ENCODE assay signal across 8 cellular contexts in the genomic region with DNA sequence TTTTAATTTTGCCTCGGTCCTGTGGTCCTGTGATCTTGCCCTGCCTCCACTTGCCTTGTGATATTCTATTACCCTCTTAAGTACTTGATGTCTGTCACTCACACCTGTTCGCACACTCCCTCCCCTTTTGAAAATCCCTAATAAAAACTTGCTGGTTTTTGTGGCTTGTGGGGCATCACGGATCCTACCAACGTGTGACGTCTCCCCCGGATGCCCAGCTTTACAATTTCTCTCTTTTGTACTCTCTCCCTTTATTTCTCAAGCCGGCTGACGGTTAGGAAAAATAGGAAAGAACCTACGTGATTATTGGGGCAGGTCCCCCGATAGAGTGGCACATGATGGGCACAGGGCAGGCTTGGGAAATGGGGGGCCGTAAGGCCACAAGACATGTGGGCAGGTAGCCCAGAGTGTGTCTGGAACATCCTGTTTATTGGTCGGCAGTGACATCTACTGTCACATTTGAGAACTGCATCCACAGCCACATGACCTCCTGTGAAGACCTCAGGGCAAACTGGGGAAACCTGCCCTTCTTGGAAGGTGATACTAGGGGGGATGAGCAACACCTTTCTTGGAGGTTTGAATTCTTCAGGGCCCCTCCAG. TPM values are rescaled to one million over a fixed set of nuclear protein-coding genes. Genes with fewer than 3 reads are reported as not detected.
DNase-seq lines count a peak whose midpoint lies in the region; ATAC-seq and TF ChIP-seq lines count a peak whose summit lies in the region.
"Not testable (repeated sequence)": the region's sequence is repeated elsewhere in the genome, so short reads cannot be mapped to it uniquely, and the experiment has no call there.

No MANE protein-coding gene starts in this region.

- 19 to 28% methylated on average over 12 of the region's 12 CpGs for WGBS in body of pancreas, 2 donors

- peak; percentile 70 to 95 (median 86) for TF ChIP-seq CTCF in body of pancreas (IDR thresholded peaks at IDR 0.05)
- TF ChIP-seq CTCF in omental fat pad (IDR thresholded peaks at IDR 0.05) = peak in 1 of 3 donors; percentile 65

- peak; percentile 50 for DNase-seq in Caki2 (ENCODE audit: low read depth)
- DNase-seq in HT-29 (ENCODE audit: low spot score) = peak; percentile 71
- peak; percentile 79 for DNase-seq in NCI-H82 (lab: John Stamatoyannopoulos, UW)
- peak; percentile 87 for DNase-seq in activated CD4-positive, alpha-beta T cell treated with anti-CD3 and anti-CD28 coated beads for 36 hours
- DNase-seq in body of pancreas = peak; percentile 84 to 92 (median 86)
- DNase-seq in left ventricle myocardium superior = peak; percentile 62
- peak; percentile 93 for DNase-seq in omental fat pad (ENCODE audit: low spot score)
- DNase-seq in stimulated activated CD8-positive, alpha-beta memory T cell treated with anti-CD3 and anti-CD28 coated beads, Interleukin-7, amount 100 ng/mL, for 4 hours (ENCODE audit: low read depth in 2 of 2) = peak; percentile 23 to 74

- not testable (repeated sequence) for TF ChIP-seq POLR2A in body of pancreas (IDR thresholded peaks at IDR 0.05)

- intact Hi-C loops in activated CD4-positive, alpha-beta T cell treated with anti-CD3 and anti-CD28 coated beads for 36 hours (cut with DNase I, micrococcal nuclease) = loop anchor here (5.0 to 10.0 kb wide), 4 partner anchors 94 to 414 kb away; partner anchors contain the start of gene CHCHD10 (in 1 of the 2)
- intact Hi-C loops in body of pancreas (cut with DNase I); left ventricle myocardium superior (cut with micrococcal nuclease): not testable (repeated sequence)

- not testable (repeated sequence) for H3K9me3 Mint-ChIP-seq in activated CD4-positive, alpha-beta T cell treated with anti-CD3 and anti-CD28 coated beads for 36 hours (ENCODE audit: low read depth)

- not testable (repeated sequence) for H3K27ac Mint-ChIP-seq in activated CD4-positive, alpha-beta T cell treated with anti-CD3 and anti-CD28 coated beads for 36 hours

- not testable (repeated sequence) for H3K4me3 ChIP-seq in body of pancreas

- CTCF ChIA-PET in activated CD4-positive, alpha-beta T cell treated with anti-CD3 and anti-CD28 coated beads for 36 hours (lab: Charles Lee) = interaction anchor here (0.6 to 1.2 kb wide), 6 partner anchors 70 to 372 kb away, joined by 3 to 5 read pairs (median 4); no protein-coding TSS in a partner anchor

- H3K27ac ChIP-seq in body of pancreas = not testable (repeated sequence)

- ATAC-seq in activated CD4-positive, alpha-beta T cell treated with anti-CD3 and anti-CD28 coated beads for 36 hours = peak; percentile 93
- ATAC-seq in body of pancreas (peak; percentile 77), left ventricle myocardium superior (peak; percentile 62), omental fat pad (ENCODE audit: low FRiP score) (peak; percentile 42)

- not testable (repeated sequence) for H3K36me3 ChIP-seq in body of pancreas (replicated peaks in 1 of 2; ENCODE audit: insufficient read depth in 1 of 2, low read depth in 2 of 2)

- in situ Hi-C loops in Caki2 (cut with HindIII; ENCODE audit: low pct_unique_long_range_greater_than_20kb, low sequenced_read_pairs) = not testable (repeated sequence)

- POLR2A ChIA-PET in activated CD4-positive, alpha-beta T cell treated with anti-CD3 and anti-CD28 coated beads for 36 hours (lab: Charles Lee) = not testable (repeated sequence)

- not testable (repeated sequence) for H3K27me3 Mint-ChIP-seq in activated CD4-positive, alpha-beta T cell treated with anti-CD3 and anti-CD28 coated beads for 36 hours

- H3K4me1 ChIP-seq in body of pancreas = not testable (repeated sequence)

- not testable (repeated sequence) for H3K4me1 Mint-ChIP-seq in activated CD4-positive, alpha-beta T cell treated with anti-CD3 and anti-CD28 coated beads for 36 hours

- H3K27me3 ChIP-seq in body of pancreas = not testable (repeated sequence)

- H3K9me3 ChIP-seq in body of pancreas = not testable (repeated sequence)

- H3K4me3 Mint-ChIP-seq in activated CD4-positive, alpha-beta T cell treated with anti-CD3 and anti-CD28 coated beads for 36 hours = not testable (repeated sequence)

- not testable (repeated sequence) for H3K36me3 Mint-ChIP-seq in activated CD4-positive, alpha-beta T cell treated with anti-CD3 and anti-CD28 coated beads for 36 hours (ENCODE audit: low read depth)

RNA-seq across cellular contexts. Expression of gene GSTT2B, which starts 4.6 kb away (rescaled TPM):
- 0.81 and 2.5 TPM in 2 replicates for total RNA-seq in Caki2 (2014; rRNA removed; shearing (Covaris generic); ENCODE audit: low replicate concordance)
- 0.70 and 0.89 TPM in 2 replicates for total RNA-seq in HT-29 (2014; rRNA removed; shearing (Covaris generic))
- not detected for total RNA-seq in activated CD4-positive, alpha-beta T cell treated with anti-CD3 and anti-CD28 coated beads for 36 hours
- total RNA-seq in body of pancreas (10 to 100 TPM in 1 of 2 donors, 1 to 10 TPM in 1; 8.3 to 16.5 TPM), left ventricle myocardium superior (3.2 TPM), omental fat pad (1 to 10 TPM in 3 of 4 donors, under 1 TPM in 1; 0.95 to 7.7 (median 3.3) TPM)

RNA-seq across cellular contexts. Expression of gene DDTL, which starts 10.3 kb away (rescaled TPM):
- total RNA-seq in Caki2 (2014; rRNA removed; shearing (Covaris generic); ENCODE audit: low replicate concordance) = 0.10 TPM in 1 of 2 replicates, not detected in the other
- total RNA-seq in HT-29 (2014; rRNA removed; shearing (Covaris generic)) = 0.51 and 2.8 TPM in 2 replicates
- total RNA-seq in activated CD4-positive, alpha-beta T cell treated with anti-CD3 and anti-CD28 coated beads for 36 hours = 1 to 10 TPM; 2.3 to 2.8 TPM
- total RNA-seq in body of pancreas (under 1 TPM in 1 of 2 donors, not detected in 1; 0.66 TPM), left ventricle myocardium superior (1.6 TPM), omental fat pad (1 to 10 TPM in 1 of 4 donors, under 1 TPM in 1, not detected in 2; 0.84 to 1.1 TPM)

RNA-seq across cellular contexts. Expression of gene DDT, which starts 17.8 kb away (rescaled TPM):
- total RNA-seq in Caki2 (2014; rRNA removed; shearing (Covaris generic); ENCODE audit: low replicate concordance) = 213 and 296 TPM in 2 replicates
- total RNA-seq in HT-29 (2014; rRNA removed; shearing (Covaris generic)) = 326 and 334 TPM in 2 replicates
- 100 to 1,000 TPM in 1 of 2 experiments, 10 to 100 TPM in 1; 91.3 to 118 TPM for total RNA-seq in activated CD4-positive, alpha-beta T cell treated with anti-CD3 and anti-CD28 coated beads for 36 hours
- total RNA-seq in body of pancreas (10 to 100 TPM; 70.3 to 78.4 TPM), left ventricle myocardium superior (141 TPM), omental fat pad (100 to 1,000 TPM; 107 to 168 (median 143) TPM)

RNA-seq across cellular contexts. Expression of gene GSTT2, which starts 23.5 kb away (rescaled TPM):
- not detected in 2 replicates for total RNA-seq in Caki2 (2014; rRNA removed; shearing (Covaris generic); ENCODE audit: low replicate concordance)
- 0.15 TPM in 1 of 2 replicates, not detected in the other for total RNA-seq in HT-29 (2014; rRNA removed; shearing (Covaris generic))
- not detected for total RNA-seq in activated CD4-positive, alpha-beta T cell treated with anti-CD3 and anti-CD28 coated beads for 36 hours
- not detected for total RNA-seq in body of pancreas
- total RNA-seq in left ventricle myocardium superior = 0.42 TPM
- total RNA-seq in omental fat pad = not detected

RNA-seq across cellular contexts. Expression of gene GSTT4, which starts 48.9 kb away (rescaled TPM):
- not detected in 2 replicates for total RNA-seq in Caki2 (2014; rRNA removed; shearing (Covaris generic); ENCODE audit: low replicate concordance)
- total RNA-seq in HT-29 (2014; rRNA removed; shearing (Covaris generic)) = not detected in 2 replicates
- total RNA-seq in activated CD4-positive, alpha-beta T cell treated with anti-CD3 and anti-CD28 coated beads for 36 hours = not detected
- total RNA-seq in body of pancreas (not detected), left ventricle myocardium superior (not detected), omental fat pad (not detected)

Comparison
In these comparisons a context has a peak if more than half of its experiments do, and no peak if none do; other contexts are left out.
1. ATAC-seq: peak in every context shown above with its lines; median percentile 93 in activated CD4-positive, alpha-beta T cell treated with anti-CD3 and anti-CD28 coated beads for 36 hours; 77 in body of pancreas; 62 in left ventricle myocardium superior; 42 in omental fat pad.